In the genomic region with DNA sequence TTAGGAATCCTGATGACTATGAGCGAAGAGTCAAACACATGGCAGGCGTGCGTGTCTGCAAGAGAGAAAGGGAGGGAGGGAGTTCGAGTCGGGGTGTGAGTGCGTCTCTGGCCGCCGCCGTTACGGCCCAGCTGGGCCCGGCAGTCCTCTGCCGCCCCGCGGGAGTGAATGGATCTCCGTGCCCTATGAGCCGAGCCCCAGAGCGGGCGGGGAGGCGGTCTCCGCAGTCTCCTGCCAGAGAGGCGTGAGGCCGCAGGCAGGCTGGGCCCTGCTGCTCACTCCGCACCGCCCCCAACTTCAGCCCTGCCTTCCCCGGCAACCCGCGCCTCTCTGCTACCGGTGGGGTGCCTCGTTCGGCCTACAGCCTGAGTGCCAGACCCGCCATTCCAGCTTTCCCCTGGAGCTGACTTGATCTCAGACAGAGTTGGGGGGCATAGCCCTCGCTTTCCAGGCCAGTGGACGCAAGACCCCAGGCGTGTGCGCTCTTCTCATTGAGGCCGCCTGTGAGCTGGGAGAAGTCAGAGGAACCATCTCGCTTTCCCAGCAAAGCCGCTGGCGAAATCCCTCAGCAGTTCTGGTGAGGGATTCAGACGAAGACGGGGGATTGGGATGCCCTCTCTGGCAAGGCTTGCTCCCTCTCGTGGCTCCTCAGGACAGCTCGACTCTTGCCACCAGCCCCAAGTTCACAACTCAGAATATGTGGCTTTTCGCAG, we compare ENCODE assay signal across 8 cellular contexts. TPM values are rescaled to one million over a fixed set of nuclear protein-coding genes. Genes with fewer than 3 reads are reported as not detected.
DNase-seq lines count a peak whose midpoint lies in the region; ATAC-seq lines count a peak whose summit lies in the region.

No MANE protein-coding gene starts in this region.

- H3K9me3 ChIP-seq in Karpas-422 (ENCODE audit: low read length), result no peaks in the 10 kb centered on the region

- H3K4me2 ChIP-seq in Karpas-422 (ENCODE audit: low read depth, low read length, poor library complexity, severe bottlenecking), result no peak overlapping the region

- no peaks in the 10 kb centered on the region for H3K4me1 ChIP-seq in Karpas-422 (ENCODE audit: low read length)

- ATAC-seq in sciatic nerve (peak; percentile 65), GM18868 (IDR thresholded peaks at IDR 0.05; ENCODE audit: unreplicated experiment) (no peak)

- no peak overlapping the region for H2AFZ ChIP-seq in Karpas-422 (ENCODE audit: low read length)

- H3K27me3 ChIP-seq in Karpas-422 (ENCODE audit: low read length), result no peaks in the 10 kb centered on the region

- H3K27ac ChIP-seq in caudate nucleus (ENCODE audit: low read depth, low read length), result peak overlapping the region; percentile 76
- no peak overlapping the region for H3K27ac ChIP-seq in Karpas-422 (ENCODE audit: low read length)

- no peaks in the 10 kb centered on the region for H3K9me2 ChIP-seq in Karpas-422 (replicated peaks; ENCODE audit: insufficient read depth, low read length)

- no peaks in the 10 kb centered on the region for H4K20me1 ChIP-seq in Karpas-422 (ENCODE audit: insufficient read depth, low read depth, low read length)

- peak; percentile 80 for DNase-seq in DMS 273 (lab: John Stamatoyannopoulos, UW; ENCODE audit: unreplicated experiment)
- DNase-seq in NCI-H128 (lab: John Stamatoyannopoulos, UW; ENCODE audit: unreplicated experiment), result peak; percentile 1
- DNase-seq in caudate nucleus (lab: John Stamatoyannopoulos, UW), result peak in 57 of 61 donors; percentile 1 to 64 (median 28)
- peak; percentile 80 for DNase-seq in iPS-NIHi7 (ENCODE audit: extremely low spot score)
- peak; percentile 69 for DNase-seq in sciatic nerve (ENCODE audit: low spot score)
- no peak for DNase-seq in Karpas-422
- DNase-seq in SW480 (ENCODE audit: low spot score), result no peak

- H3K9ac ChIP-seq in Karpas-422 (ENCODE audit: low read length), result no peak overlapping the region

- H3K4me3 ChIP-seq in Karpas-422 (ENCODE audit: low read length), result no peak overlapping the region

- intact Hi-C loops in sciatic nerve (cut with DNase I), result no loop called here

- no peaks in the 10 kb centered on the region for H3K79me2 ChIP-seq in Karpas-422 (ENCODE audit: low read length)

- no peaks in the 10 kb centered on the region for H3K36me3 ChIP-seq in Karpas-422 (ENCODE audit: insufficient read depth, low read length)

RNA-seq across cellular contexts. Expression of gene SLC16A2, which starts 1.4 kb away (rescaled TPM):
- 18.2 TPM for total RNA-seq in sciatic nerve
- 0.79 TPM in 1 of 2 replicates, not detected in the other for total RNA-seq in Karpas-422 (2014; rRNA removed; shearing (Covaris generic); ENCODE audit: low replicate concordance)

Comparison
In these comparisons a context has a peak if more than half of its experiments do, and no peak if none do; other contexts are left out.
1. DNase-seq: peak in DMS 273 (single experiment), NCI-H128 (single experiment), caudate nucleus (57 of 61), iPS-NIHi7 (single experiment) and sciatic nerve (single experiment); none in Karpas-422 (single experiment) and SW480 (single experiment).
2. RNA of gene SLC16A2, which starts 1.4 kb away (total RNA-seq): 18.2 TPM in sciatic nerve (single experiment); 0.79 TPM in Karpas-422; every median in the first group is over 10 times any median in the second.